1 cellular context compared by ENCODE assay signal in the genomic region with DNA sequence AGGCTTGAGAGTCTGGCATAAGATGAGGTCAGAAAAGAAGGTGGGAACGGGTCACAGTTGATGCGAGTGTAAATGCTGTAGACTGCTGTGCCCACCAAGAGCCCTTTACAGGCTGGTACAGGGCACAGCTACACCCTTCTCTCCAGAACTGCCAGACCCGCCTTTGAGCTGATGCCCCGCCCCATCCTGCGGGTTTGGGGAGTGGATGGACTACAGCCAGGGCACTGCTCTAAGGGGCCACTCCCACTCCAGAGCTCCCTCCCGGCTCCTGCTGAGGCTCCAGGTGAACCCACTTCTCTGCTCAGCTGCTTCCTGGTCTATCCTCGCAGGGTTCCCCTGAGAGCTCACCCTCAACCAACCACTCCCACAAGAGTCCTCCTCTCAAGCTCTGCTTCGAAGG.
TF ChIP-seq lines count a peak whose summit lies in the region.

No MANE protein-coding gene starts in this region.

TF ChIP-seq in HCT116, 20 proteins besides CTCF, POLR2A, EP300 and RAD21 (continued from another document):
- TF ChIP-seq EZH2phosphoT487 (IDR thresholded peaks at IDR 0.05; ENCODE audit: borderline replicate concordance) (no peak), POLR2AphosphoS5 (IDR thresholded peaks at IDR 0.05; ENCODE audit: low read depth, low read length) (no peak), SRF (IDR thresholded peaks at IDR 0.05; ENCODE audit: low read depth) (no peak), ZNF274 (IDR thresholded peaks at IDR 0.05; ENCODE audit: low read depth, low read length) (no peak), ELF1 (IDR thresholded peaks at IDR 0.05; ENCODE audit: borderline replicate concordance, low read depth) (no peak), EGR1 (IDR thresholded peaks at IDR 0.05; ENCODE audit: low read depth) (no peak), TCF7L2 (IDR thresholded peaks at IDR 0.05; ENCODE audit: borderline replicate concordance, extremely low read depth, insufficient read depth, insufficient read length) (no peak), EZH2 (IDR thresholded peaks at IDR 0.05) (no peak), ZFX (IDR thresholded peaks at IDR 0.05) (no peak), JUND (IDR thresholded peaks at IDR 0.05) (no peak), SP1 (IDR thresholded peaks at IDR 0.05; ENCODE audit: low read depth) (no peak), YY1 (IDR thresholded peaks at IDR 0.05; ENCODE audit: extremely low read depth, insufficient replicate concordance, low read depth, low read length) (no peak), FOSL1 (IDR thresholded peaks at IDR 0.05; ENCODE audit: low read depth) (no peak)
- TF ChIP-seq, protein P1, sequence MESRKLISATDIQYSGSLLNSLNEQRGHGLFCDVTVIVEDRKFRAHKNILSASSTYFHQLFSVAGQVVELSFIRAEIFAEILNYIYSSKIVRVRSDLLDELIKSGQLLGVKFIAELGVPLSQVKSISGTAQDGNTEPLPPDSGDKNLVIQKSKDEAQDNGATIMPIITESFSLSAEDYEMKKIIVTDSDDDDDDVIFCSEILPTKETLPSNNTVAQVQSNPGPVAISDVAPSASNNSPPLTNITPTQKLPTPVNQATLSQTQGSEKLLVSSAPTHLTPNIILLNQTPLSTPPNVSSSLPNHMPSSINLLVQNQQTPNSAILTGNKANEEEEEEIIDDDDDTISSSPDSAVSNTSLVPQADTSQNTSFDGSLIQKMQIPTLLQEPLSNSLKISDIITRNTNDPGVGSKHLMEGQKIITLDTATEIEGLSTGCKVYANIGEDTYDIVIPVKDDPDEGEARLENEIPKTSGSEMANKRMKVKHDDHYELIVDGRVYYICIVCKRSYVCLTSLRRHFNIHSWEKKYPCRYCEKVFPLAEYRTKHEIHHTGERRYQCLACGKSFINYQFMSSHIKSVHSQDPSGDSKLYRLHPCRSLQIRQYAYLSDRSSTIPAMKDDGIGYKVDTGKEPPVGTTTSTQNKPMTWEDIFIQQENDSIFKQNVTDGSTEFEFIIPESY (IDR thresholded peaks at IDR 0.05; ENCODE audit: extremely low read depth, insufficient replicate concordance, low read length): no peak
- TF ChIP-seq, protein P2, sequence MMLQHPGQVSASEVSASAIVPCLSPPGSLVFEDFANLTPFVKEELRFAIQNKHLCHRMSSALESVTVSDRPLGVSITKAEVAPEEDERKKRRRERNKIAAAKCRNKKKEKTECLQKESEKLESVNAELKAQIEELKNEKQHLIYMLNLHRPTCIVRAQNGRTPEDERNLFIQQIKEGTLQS (IDR thresholded peaks at IDR 0.05): no peak
- TF ChIP-seq, protein P3, sequence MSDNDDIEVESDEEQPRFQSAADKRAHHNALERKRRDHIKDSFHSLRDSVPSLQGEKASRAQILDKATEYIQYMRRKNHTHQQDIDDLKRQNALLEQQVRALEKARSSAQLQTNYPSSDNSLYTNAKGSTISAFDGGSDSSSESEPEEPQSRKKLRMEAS (IDR thresholded peaks at IDR 0.05): no peak
